19 cellular contexts compared by ENCODE assay signal in the genomic region with DNA sequence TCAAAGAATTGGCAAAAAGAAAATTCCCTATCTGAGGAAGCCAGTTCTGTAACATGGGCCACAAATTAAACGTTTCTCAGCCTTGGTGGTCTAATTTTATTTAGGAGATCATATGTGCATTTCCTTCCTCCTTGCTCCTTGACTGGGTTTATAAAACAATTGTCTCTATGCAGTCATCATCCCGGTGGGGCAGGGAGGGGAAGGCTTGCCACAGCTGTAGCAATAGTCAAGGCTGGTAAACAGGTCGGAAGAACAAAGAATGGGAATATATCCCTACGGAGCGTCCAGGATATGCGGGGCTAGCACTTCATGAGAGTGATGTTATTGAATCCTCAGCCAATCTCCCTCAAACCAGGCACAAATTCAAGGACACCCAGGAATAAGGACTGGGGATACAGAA.
"Had no signal": no experiment of that assay in that cellular context is flagged by ENCODE, and none has a peak within 500 bp of the region (broad histone marks: within the 10 kb centered on the region; RNA-seq: fewer than 3 reads in every experiment).

No MANE protein-coding gene starts in this region.

- DNase-seq: activated CD4-positive, alpha-beta T cell treated with anti-CD3 and anti-CD28 coated beads for 4 hours; activated CD8-positive, alpha-beta T cell treated with anti-CD3 and anti-CD28 coated beads, Interleukin-2, amount 10 ng/mL, durations not matched to agents 7 days and 5 days; activated effector memory CD4-positive, alpha-beta T cell treated with Interleukin-2 at 50 U/mL for 16 hours; activated naive CD4-positive, alpha-beta T cell treated with Interleukin-2 at 50 U/mL for 16 hours; activated naive CD8-positive, alpha-beta T cell treated with anti-CD3 and anti-CD28 coated beads for 36 hours; activated T-cell treated with anti-CD3 and anti-CD28 coated beads, Interleukin-2, amount 50 U/mL, for 24 hours; brain microvascular endothelial cell; MG63; NCI-H1105; NCI-H1436; NCI-H187; NCI-H2081 treated with DMSO at 0.1 percent for 48 hours; NCI-H446; NCI-H524; SHP77 treated with DMSO at 0.1 percent for 48 hours had no signal

- H3K9me3 ChIP-seq: MG63 had no signal

- H3K27me3 ChIP-seq: brain microvascular endothelial cell, cardiac muscle cell, MG63 had no signal

- H3K4me3 ChIP-seq: cardiac muscle cell, MG63 had no signal

- H3K36me3 Mint-ChIP-seq: activated naive CD8-positive, alpha-beta T cell treated with anti-CD3 and anti-CD28 coated beads for 36 hours had no signal

- H3K4me3 Mint-ChIP-seq: activated CD8-positive, alpha-beta T cell treated with anti-CD3 and anti-CD28 coated beads, Interleukin-2, amount 10 ng/mL, durations not matched to agents 7 days and 5 days; activated naive CD8-positive, alpha-beta T cell treated with anti-CD3 and anti-CD28 coated beads for 36 hours; activated T-cell treated with anti-CD3 and anti-CD28 coated beads, Interleukin-2, amount 50 U/mL, for 24 hours; activated T-helper 1 cell treated with anti-CD3 and anti-CD28 coated beads, Interleukin-12 subunit alpha, Interleukin-12 subunit beta, Interleukin-2, Interleukin-4 antibody, amounts not matched to agents 30 ng/mL and 10 ng/mL and 1 ng/mL, durations not matched to agents 14 hours and 24 hours and 36 hours; T-helper 1 cell treated with Interleukin-12 subunit alpha and Interleukin-12 subunit beta and Interleukin-4 antibody, amounts not matched to agents 30 μg/mL and 1 μg/mL, for 36 hours had no signal

- H3K4me1 Mint-ChIP-seq: activated naive CD8-positive, alpha-beta T cell treated with anti-CD3 and anti-CD28 coated beads for 36 hours had no signal

- H3K27ac Mint-ChIP-seq: activated CD8-positive, alpha-beta T cell treated with anti-CD3 and anti-CD28 coated beads, Interleukin-2, amount 10 ng/mL, durations not matched to agents 7 days and 5 days; activated naive CD8-positive, alpha-beta T cell treated with anti-CD3 and anti-CD28 coated beads for 36 hours; activated T-cell treated with anti-CD3 and anti-CD28 coated beads, Interleukin-2, amount 50 U/mL, for 24 hours; activated T-helper 1 cell treated with anti-CD3 and anti-CD28 coated beads, Interleukin-12 subunit alpha, Interleukin-12 subunit beta, Interleukin-2, Interleukin-4 antibody, amounts not matched to agents 30 ng/mL and 10 ng/mL and 1 ng/mL, durations not matched to agents 14 hours and 24 hours and 36 hours; T-helper 1 cell treated with Interleukin-12 subunit alpha and Interleukin-12 subunit beta and Interleukin-4 antibody, amounts not matched to agents 30 μg/mL and 1 μg/mL, for 36 hours had no signal

- H3K27ac ChIP-seq: brain microvascular endothelial cell, cardiac muscle cell had no signal

- H3K36me3 ChIP-seq: brain microvascular endothelial cell, cardiac muscle cell, MG63 had no signal

- H3K9me3 Mint-ChIP-seq: activated naive CD8-positive, alpha-beta T cell treated with anti-CD3 and anti-CD28 coated beads for 36 hours; activated T-cell treated with anti-CD3 and anti-CD28 coated beads, Interleukin-2, amount 50 U/mL, for 24 hours; activated T-helper 1 cell treated with anti-CD3 and anti-CD28 coated beads, Interleukin-12 subunit alpha, Interleukin-12 subunit beta, Interleukin-2, Interleukin-4 antibody, amounts not matched to agents 30 ng/mL and 10 ng/mL and 1 ng/mL, durations not matched to agents 14 hours and 24 hours and 36 hours; T-helper 1 cell treated with Interleukin-12 subunit alpha and Interleukin-12 subunit beta and Interleukin-4 antibody, amounts not matched to agents 30 μg/mL and 1 μg/mL, for 36 hours had no signal

- ATAC-seq: activated CD4-positive, CD25-positive, alpha-beta regulatory T cell treated with anti-CD3 and anti-CD28 coated beads, Interleukin-2, amount 50 U/mL, for 24 hours; activated CD8-positive, alpha-beta T cell treated with anti-CD3 and anti-CD28 coated beads, Interleukin-2, amount 10 ng/mL, durations not matched to agents 7 days and 5 days had no signal
